ENCODE assay signal across 8 cellular contexts in the genomic region with DNA sequence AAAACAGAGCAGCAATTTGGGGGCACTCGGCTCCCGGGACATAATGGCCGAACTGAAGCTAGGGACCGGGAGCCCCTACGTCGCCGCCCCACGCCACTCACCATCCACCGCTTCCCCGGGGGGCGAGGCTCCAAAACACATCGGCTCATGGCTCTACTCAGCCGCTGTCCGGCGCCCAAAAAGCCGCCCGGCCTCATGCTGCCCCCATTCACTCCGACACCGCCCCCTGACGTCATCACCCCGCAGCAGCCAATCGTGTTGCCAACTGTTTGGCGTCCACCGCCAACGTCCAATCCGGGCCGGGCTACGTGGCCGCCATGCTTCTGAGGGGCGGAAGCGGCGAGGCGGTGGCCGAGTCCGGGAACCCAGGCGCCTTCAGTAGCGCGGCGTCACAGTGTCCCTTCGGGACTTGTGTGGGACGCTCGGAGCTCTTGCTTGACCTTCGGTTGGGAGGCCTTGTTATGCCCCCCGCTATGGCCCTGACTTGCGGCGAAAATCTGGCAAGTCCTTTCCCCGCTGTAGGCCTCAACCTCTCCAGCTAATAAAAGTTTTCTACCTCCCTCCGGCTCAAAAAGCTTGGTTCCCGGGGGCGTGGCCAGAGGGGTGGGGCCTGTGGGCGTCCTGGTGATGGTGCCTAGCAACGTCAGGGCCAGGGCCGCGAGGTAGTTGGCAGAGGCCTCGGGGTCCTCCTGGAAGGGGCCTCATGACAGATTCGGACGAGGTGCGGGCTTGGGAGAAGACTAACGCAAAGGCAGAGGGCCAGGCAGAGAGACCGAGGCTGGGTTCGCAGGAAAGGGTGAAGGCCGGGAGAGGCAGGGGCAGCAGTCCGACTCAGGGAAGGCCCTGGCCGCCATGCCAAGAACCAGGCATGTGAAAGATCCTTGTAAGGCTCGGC. TPM values are rescaled to one million over a fixed set of nuclear protein-coding genes. Genes with fewer than 3 reads are reported as not detected.
DNase-seq lines count a peak whose midpoint lies in the region; ATAC-seq and TF ChIP-seq lines count a peak whose summit lies in the region.

Gene PTRH1, minus strand, starts transcription at position 221 of the 895 bp plus-strand sequence. Its CDS starts 24 bp downstream, at position 197.
Gene TTC16, plus strand, starts transcription at position 637 of the 895 bp plus-strand sequence. Its CDS starts 67 bp downstream, at position 704.

- ATAC-seq in GM18499 (IDR thresholded peaks at IDR 0.05; ENCODE audit: insufficient read depth, unreplicated experiment) (peak; percentile 71), HG02938 (IDR thresholded peaks at IDR 0.05; ENCODE audit: unreplicated experiment) (peak; percentile 88), T-helper 17 cell (peak; percentile 96)

- peak within 1 kb of the TSS; percentile 98 for H3K27ac Mint-ChIP-seq in T-helper 17 cell

- peak within 1 kb of the TSS; percentile 99 for H3K4me3 Mint-ChIP-seq in T-helper 17 cell

- DNase-seq in NCI-H1694 treated with DMSO at 0.1 percent for 48 hours (lab: John Stamatoyannopoulos, UW) (peak; percentile 78), T-helper 17 cell (peak; percentile 93 to 95 (median 94)), right atrium auricular region (ENCODE audit: low spot score) (peak; percentile 98), prostate gland (ENCODE audit: low spot score) (peak; percentile 97)

- intact Hi-C loops in prostate gland (cut with DNase I) = loop anchor here (5.0 kb wide), 1 partner anchor 103 kb away; the partner anchor contains the start of gene STXBP1

- H3K4me3 ChIP-seq in right atrium auricular region (peak within 1 kb of the TSS; percentile 56 to 68), prostate gland (peak within 1 kb of the TSS; percentile 64 to 65), urinary bladder (ENCODE audit: low read depth, low read length) (peak within 1 kb of the TSS; percentile 63)

- peaks cover 3% of the 10 kb centered on the region for H3K36me3 Mint-ChIP-seq in T-helper 17 cell (ENCODE audit: low read depth)

- H3K27ac ChIP-seq in angular gyrus (ENCODE audit: low read depth, low read length) = peak within 1 kb of the TSS; percentile 84
- peak within 1 kb of the TSS; percentile 80 to 84 for H3K27ac ChIP-seq in right atrium auricular region
- H3K27ac ChIP-seq in prostate gland = peak within 1 kb of the TSS; percentile 79 to 86
- H3K27ac ChIP-seq in urinary bladder (ENCODE audit: low read depth) = peak within 1 kb of the TSS; percentile 74

- H3K9me3 ChIP-seq in T-helper 17 cell (ENCODE audit: control insufficient read depth, low read length, poor library complexity, severe bottlenecking) (no peaks in the 10 kb centered on the region), right atrium auricular region (no peaks in the 10 kb centered on the region), prostate gland (no peaks in the 10 kb centered on the region)

- H3K4me1 ChIP-seq in right atrium auricular region = peaks cover 0 to 19% of the 10 kb centered on the region in 2 donors
- H3K4me1 ChIP-seq in prostate gland (replicated peaks) = no peaks in the 10 kb centered on the region
- no peaks in the 10 kb centered on the region for H3K4me1 ChIP-seq in urinary bladder (ENCODE audit: insufficient read depth)

- peak; percentile 50 for TF ChIP-seq POLR2A in prostate gland (IDR thresholded peaks at IDR 0.05)

- peaks cover 29% of the 10 kb centered on the region for H3K4me1 Mint-ChIP-seq in T-helper 17 cell

- no peaks in the 10 kb centered on the region for H3K27me3 ChIP-seq in right atrium auricular region
- H3K27me3 ChIP-seq in prostate gland (replicated peaks; ENCODE audit: insufficient read depth) = no peaks in the 10 kb centered on the region

- H3K27me3 Mint-ChIP-seq in T-helper 17 cell = no peaks in the 10 kb centered on the region

- H3K36me3 ChIP-seq in right atrium auricular region (no peaks in the 10 kb centered on the region), prostate gland (no peaks in the 10 kb centered on the region), urinary bladder (ENCODE audit: insufficient read depth) (no peaks in the 10 kb centered on the region)

- TF ChIP-seq CTCF in right atrium auricular region (IDR thresholded peaks at IDR 0.05) (no peak), prostate gland (IDR thresholded peaks at IDR 0.05) (peak in 2 of 4 experiments; percentile 1 to 31)

- 3% methylated on average over 64 of the region's 65 CpGs for WGBS in prostate gland
- WGBS in urinary bladder = 3% methylated on average over 65 of the region's 65 CpGs

RNA-seq across cellular contexts. Expression of gene PTRH1, which starts in this region (rescaled TPM):
- total RNA-seq in T-helper 17 cell (1 to 10 TPM; 6.6 to 6.7 TPM), right atrium auricular region (10 to 100 TPM; 16.5 to 16.7 TPM), prostate gland (10 to 100 TPM; 25.4 to 28.6 TPM), urinary bladder (5.7 TPM)
- polyA plus RNA-seq in urinary bladder = 29.8 TPM

RNA-seq across cellular contexts. Expression of gene TTC16, which starts in this region (rescaled TPM):
- total RNA-seq in T-helper 17 cell = 1 to 10 TPM; 3.7 to 4.3 TPM
- under 1 TPM; 0.11 to 0.16 TPM for total RNA-seq in right atrium auricular region
- total RNA-seq in prostate gland = 1 to 10 TPM in 1 of 2 donors, not detected in 1; 3.4 TPM
- not detected for total RNA-seq in urinary bladder
- polyA plus RNA-seq in urinary bladder = not detected

Comparison
In these comparisons a context has a peak if more than half of its experiments do, and no peak if none do; other contexts are left out.
1. Peak in every context shown above with its lines: DNase-seq, ATAC-seq, H3K4me3 ChIP-seq and H3K27ac ChIP-seq.